ENCODE assay signal across 9 cellular contexts in genomic region chr5:103041071-103041676, GRCh38.
DNase-seq lines count a peak whose midpoint lies in the region; ATAC-seq and TF ChIP-seq lines count a peak whose summit lies in the region.
"Had no signal": no experiment of that assay in that cellular context is flagged by ENCODE, and none has a peak within 500 bp of the region (broad histone marks: within the 10 kb centered on the region; RNA-seq: fewer than 3 reads in every experiment).

No MANE protein-coding gene starts in this region.

- TF ChIP-seq CTCF in RWPE1 (conservative IDR thresholded peaks at IDR 0.05; ENCODE audit: low read depth) (peak; percentile 76), gastroesophageal sphincter (IDR thresholded peaks at IDR 0.05) (peak; percentile 26 to 59 (median 48)), tibial nerve (IDR thresholded peaks at IDR 0.05) (peak; percentile 27 to 60 (median 49))

- H3K9me3 ChIP-seq in gastroesophageal sphincter (no peaks in the 10 kb centered on the region), tibial nerve (no peaks in the 10 kb centered on the region)

- no peak overlapping the region for H3K4me3 Mint-ChIP-seq in activated T-helper 1 cell treated with anti-CD3 and anti-CD28 coated beads, Interleukin-12 subunit alpha, Interleukin-12 subunit beta, Interleukin-2, Interleukin-4 antibody, amounts not matched to agents 30 ng/mL and 10 ng/mL and 1 ng/mL, durations not matched to agents 14 hours and 24 hours and 36 hours
- no peak overlapping the region for H3K4me3 Mint-ChIP-seq in T-cell
- H3K4me3 Mint-ChIP-seq: IgD-negative memory B cell had no signal

- H3K9me3 Mint-ChIP-seq in activated T-helper 1 cell treated with anti-CD3 and anti-CD28 coated beads, Interleukin-12 subunit alpha, Interleukin-12 subunit beta, Interleukin-2, Interleukin-4 antibody, amounts not matched to agents 30 ng/mL and 10 ng/mL and 1 ng/mL, durations not matched to agents 14 hours and 24 hours and 36 hours, result no peaks in the 10 kb centered on the region
- H3K9me3 Mint-ChIP-seq in T-cell, result no peaks in the 10 kb centered on the region
- H3K9me3 Mint-ChIP-seq: IgD-negative memory B cell had no signal

- TF ChIP-seq EP300 in gastroesophageal sphincter (IDR thresholded peaks at IDR 0.05), result no peak
- no peak for TF ChIP-seq EP300 in tibial nerve (IDR thresholded peaks at IDR 0.05)

- TF ChIP-seq POLR2A in gastroesophageal sphincter (IDR thresholded peaks at IDR 0.05), result no peak
- no peak for TF ChIP-seq POLR2A in tibial nerve (IDR thresholded peaks at IDR 0.05)

- H3K4me3 ChIP-seq in gastroesophageal sphincter (no peak overlapping the region), tibial nerve (no peak overlapping the region)

- DNase-seq in DMS114 treated with DMSO at 0.1 percent for 48 hours (lab: John Stamatoyannopoulos, UW; ENCODE audit: unreplicated experiment), result peak; percentile 46
- peak; percentile 55 for DNase-seq in LHCN-M2 (ENCODE audit: low read depth)
- peak; percentile 44 for DNase-seq in RWPE1 (ENCODE audit: low spot score)
- DNase-seq in tibial nerve (ENCODE audit: low spot score in 2 of 2), result no peak
- DNase-seq in activated T-helper 1 cell treated with anti-CD3 and anti-CD28 coated beads, Interleukin-12 subunit alpha, Interleukin-12 subunit beta, Interleukin-2, Interleukin-4 antibody, amounts not matched to agents 30 ng/mL and 10 ng/mL and 1 ng/mL, durations not matched to agents 14 hours and 24 hours and 36 hours (ENCODE audit: low spot score), result no peak
- DNase-seq in T-cell, result no peak
- DNase-seq in HuH-7 (ENCODE audit: low spot score), result no peak

- H3K36me3 Mint-ChIP-seq in activated T-helper 1 cell treated with anti-CD3 and anti-CD28 coated beads, Interleukin-12 subunit alpha, Interleukin-12 subunit beta, Interleukin-2, Interleukin-4 antibody, amounts not matched to agents 30 ng/mL and 10 ng/mL and 1 ng/mL, durations not matched to agents 14 hours and 24 hours and 36 hours (ENCODE audit: low read depth), result no peaks in the 10 kb centered on the region
- no peaks in the 10 kb centered on the region for H3K36me3 Mint-ChIP-seq in T-cell
- H3K36me3 Mint-ChIP-seq: IgD-negative memory B cell had no signal

- H3K4me1 ChIP-seq in gastroesophageal sphincter, result no peaks in the 10 kb centered on the region
- H3K4me1 ChIP-seq in tibial nerve, result no peaks in the 10 kb centered on the region

- H3K27ac ChIP-seq in RWPE1 (no peak overlapping the region), gastroesophageal sphincter (no peak overlapping the region), tibial nerve (no peak overlapping the region)

- no peaks in the 10 kb centered on the region for H3K27me3 ChIP-seq in gastroesophageal sphincter
- no peaks in the 10 kb centered on the region for H3K27me3 ChIP-seq in tibial nerve

- CTCF ChIA-PET in RWPE1 (lab: Yijun Ruan, JAX), result no interaction called here
- CTCF ChIA-PET in T-cell (lab: Charles Lee), result interaction anchor here in 1 of 2 donors (0.9 to 1.5 kb wide), 2 partner anchors 10 to 73 kb away, joined by 3 read pairs; no protein-coding TSS in a partner anchor

- no peaks in the 10 kb centered on the region for H3K4me1 Mint-ChIP-seq in activated T-helper 1 cell treated with anti-CD3 and anti-CD28 coated beads, Interleukin-12 subunit alpha, Interleukin-12 subunit beta, Interleukin-2, Interleukin-4 antibody, amounts not matched to agents 30 ng/mL and 10 ng/mL and 1 ng/mL, durations not matched to agents 14 hours and 24 hours and 36 hours (ENCODE audit: low read depth)
- no peaks in the 10 kb centered on the region for H3K4me1 Mint-ChIP-seq in T-cell
- H3K4me1 Mint-ChIP-seq: IgD-negative memory B cell had no signal

- intact Hi-C loops in activated T-helper 1 cell treated with anti-CD3 and anti-CD28 coated beads, Interleukin-12 subunit alpha, Interleukin-12 subunit beta, Interleukin-2, Interleukin-4 antibody, amounts not matched to agents 30 ng/mL and 10 ng/mL and 1 ng/mL, durations not matched to agents 14 hours and 24 hours and 36 hours (cut with micrococcal nuclease), result loop anchor here (1.0 to 10.0 kb wide), 7 partner anchors 98 to 505 kb away; no protein-coding TSS in a partner anchor

- H3K27ac Mint-ChIP-seq in activated T-helper 1 cell treated with anti-CD3 and anti-CD28 coated beads, Interleukin-12 subunit alpha, Interleukin-12 subunit beta, Interleukin-2, Interleukin-4 antibody, amounts not matched to agents 30 ng/mL and 10 ng/mL and 1 ng/mL, durations not matched to agents 14 hours and 24 hours and 36 hours, result no peak overlapping the region
- H3K27ac Mint-ChIP-seq in T-cell, result no peak overlapping the region
- H3K27ac Mint-ChIP-seq: IgD-negative memory B cell had no signal

- 30 to 32% methylated on average over 4 of the region's 4 CpGs for WGBS in gastroesophageal sphincter (ENCODE audit: low coverage in 1 of 2), 2 donors
- 39 to 41% methylated on average over 4 of the region's 4 CpGs for WGBS in tibial nerve, 2 donors

- ATAC-seq in gastroesophageal sphincter (no peak), T-cell (replicated peaks in 1 of 4) (no peak)

- H3K27me3 Mint-ChIP-seq in activated T-helper 1 cell treated with anti-CD3 and anti-CD28 coated beads, Interleukin-12 subunit alpha, Interleukin-12 subunit beta, Interleukin-2, Interleukin-4 antibody, amounts not matched to agents 30 ng/mL and 10 ng/mL and 1 ng/mL, durations not matched to agents 14 hours and 24 hours and 36 hours (ENCODE audit: insufficient read depth), result peaks cover 14% of the 10 kb centered on the region
- H3K27me3 Mint-ChIP-seq in T-cell, result peaks cover 11 to 12% of the 10 kb centered on the region in 2 donors

- H3K36me3 ChIP-seq in gastroesophageal sphincter, result no peaks in the 10 kb centered on the region
- H3K36me3 ChIP-seq in tibial nerve, result no peaks in the 10 kb centered on the region

- POLR2A ChIA-PET in RWPE1 (lab: Yijun Ruan, JAX; ENCODE audit: low non-redundant PET), result interaction anchor here (0.6 kb wide), 1 partner anchor 78 kb away, joined by 3 read pairs; no protein-coding TSS in a partner anchor
- POLR2A ChIA-PET in T-cell (lab: Charles Lee), result no interaction called here

Comparison
In these comparisons a context has a peak if more than half of its experiments do, and no peak if none do; other contexts are left out.
1. DNase-seq: peak in DMS114 treated with DMSO at 0.1 percent for 48 hours (single experiment), LHCN-M2 (single experiment) and RWPE1 (single experiment); none in tibial nerve (0 of 2), activated T-helper 1 cell treated with anti-CD3 and anti-CD28 coated beads, Interleukin-12 subunit alpha, Interleukin-12 subunit beta, Interleukin-2, Interleukin-4 antibody, amounts not matched to agents 30 ng/mL and 10 ng/mL and 1 ng/mL, durations not matched to agents 14 hours and 24 hours and 36 hours (single experiment), T-cell (0 of 34) and HuH-7 (single experiment).
2. Peak in every context shown above with its lines, with median percentiles within 50 percentile points of each other: CTCF ChIP-seq.